Comparison of ENCODE assay signal across 12 cellular contexts in genomic region chr22:26416670-26417270, GRCh38. TPM values are rescaled to one million over a fixed set of nuclear protein-coding genes. Genes with fewer than 3 reads are reported as not detected.
DNase-seq lines count a peak whose midpoint lies in the region; ATAC-seq and TF ChIP-seq lines count a peak whose summit lies in the region.
"Had no signal": no experiment of that assay in that cellular context is flagged by ENCODE, and none has a peak within 500 bp of the region (broad histone marks: within the 10 kb centered on the region; RNA-seq: fewer than 3 reads in every experiment).

No MANE protein-coding gene starts in this region.

- H3K36me3 ChIP-seq in SJCRH30 (no peaks in the 10 kb centered on the region), sigmoid colon (no peaks in the 10 kb centered on the region), aorta (ENCODE audit: control insufficient read depth in 1 of 2, insufficient read depth in 2 of 2, low read length in 1 of 2) (no peaks in the 10 kb centered on the region)
- H3K36me3 ChIP-seq: neutrophil had no signal

- TF ChIP-seq CTCF in sigmoid colon (IDR thresholded peaks at IDR 0.05) = no peak

- intact Hi-C loops in sigmoid colon (cut with DNase I) (loop anchor here (5.0 kb wide), 1 partner anchor 46 kb away; no protein-coding TSS in a partner anchor), aorta (cut with DNase I) (no loop called here)

- WGBS in sigmoid colon, 2 donors = 26 to 52% methylated on average over 8 of the region's 8 CpGs
- 20 to 24% methylated on average over 8 of the region's 8 CpGs for WGBS in aorta, 2 donors

- H3K9me3 ChIP-seq in SJCRH30 (replicated peaks) = no peaks in the 10 kb centered on the region
- H3K9me3 ChIP-seq in sigmoid colon = no peaks in the 10 kb centered on the region
- H3K9me3 ChIP-seq in aorta (ENCODE audit: control insufficient read depth, low read length) = no peaks in the 10 kb centered on the region
- H3K9me3 ChIP-seq: neutrophil had no signal

- H3K27me3 ChIP-seq in SJCRH30 (no peaks in the 10 kb centered on the region), sigmoid colon (peaks cover 0 to 2% (median 0%) of the 10 kb centered on the region in 3 donors), aorta (ENCODE audit: control insufficient read depth in 1 of 2, insufficient read depth in 2 of 2, low read length in 1 of 2) (peaks cover 0 to 3% of the 10 kb centered on the region in 2 donors)

- H3K4me1 ChIP-seq in SJCRH30 = peaks cover 39% of the 10 kb centered on the region
- peaks cover 0 to 43% (median 42%) of the 10 kb centered on the region in 4 donors for H3K4me1 ChIP-seq in sigmoid colon
- no peaks in the 10 kb centered on the region for H3K4me1 ChIP-seq in aorta (ENCODE audit: control insufficient read depth in 1 of 2, insufficient read depth in 2 of 2, low read length in 2 of 2)

- no peak for TF ChIP-seq EP300 in sigmoid colon (IDR thresholded peaks at IDR 0.05)

- no peak for TF ChIP-seq POLR2A in sigmoid colon (IDR thresholded peaks at IDR 0.05)

- H3K4me3 ChIP-seq in SJCRH30 (no peak overlapping the region), sigmoid colon (no peak overlapping the region), aorta (ENCODE audit: low read length in 2 of 2) (no peak overlapping the region)

- H3K27ac ChIP-seq in SJCRH30 = no peak overlapping the region
- peak overlapping the region in 3 of 4 donors; percentile 67 to 72 (median 69) for H3K27ac ChIP-seq in sigmoid colon
- no peak overlapping the region for H3K27ac ChIP-seq in aorta (ENCODE audit: low read depth in 1 of 2, low read length in 2 of 2)
- H3K27ac ChIP-seq: neutrophil had no signal

- DNase-seq in H4 (ENCODE audit: low spot score) = peak; percentile 26
- DNase-seq in SJCRH30 = peak; percentile 72 to 77
- peak; percentile 62 for DNase-seq in fibroblast of peridontal ligament (ENCODE audit: extremely low read depth)
- DNase-seq in sigmoid colon = no peak
- no peak for DNase-seq in aorta
- DNase-seq in UCSD-AML1 (lab: John Stamatoyannopoulos, UW; ENCODE audit: unreplicated experiment) = no peak
- DNase-seq: activated CD8-positive, alpha-beta memory T cell treated with anti-CD3 and anti-CD28 coated beads for 24 hours; hippocampal formation; NCI-H1436 had no signal

- no peak for ATAC-seq in activated CD4-positive, CD25-positive, alpha-beta regulatory T cell treated with anti-CD3 and anti-CD28 coated beads, Interleukin-2, amount 50 U/mL, for 24 hours
- no peak for ATAC-seq in aorta (ENCODE audit: low FRiP score)
- no peak for ATAC-seq in GM19397 (IDR thresholded peaks at IDR 0.05; ENCODE audit: unreplicated experiment)

RNA-seq across cellular contexts. Expression of gene ASPHD2, which starts 12.3 kb away (rescaled TPM):
- 1.8 and 2.7 TPM in 2 replicates for total RNA-seq in H4 (2014; rRNA removed; shearing (Covaris generic))
- 3.5 and 4.0 TPM in 2 replicates for total RNA-seq in SJCRH30 (2014; rRNA removed; shearing (Covaris generic))
- total RNA-seq in sigmoid colon (1 to 10 TPM in 3 of 4 donors, under 1 TPM in 1; 0.83 to 1.6 (median 1.3) TPM), aorta (1 to 10 TPM; 1.5 to 2.6 TPM)
- polyA plus RNA-seq in sigmoid colon (1 to 10 TPM; 1.2 to 3.4 (median 1.8) TPM), aorta (under 1 TPM; 0.36 to 0.63 TPM)

Comparison
In these comparisons a context has a peak if more than half of its experiments do, and no peak if none do; other contexts are left out.
1. DNase-seq: peak in H4 (single experiment), SJCRH30 (2 of 2) and fibroblast of peridontal ligament (single experiment); none in sigmoid colon (single experiment), aorta (0 of 2) and UCSD-AML1 (single experiment).
2. H3K27ac ChIP-seq: peak in sigmoid colon (3 of 4); none in SJCRH30 (single experiment) and aorta (0 of 2).